Comparison of ENCODE assay signal across 25 cellular contexts in genomic region chr4:48082956-48083355, GRCh38. TPM values are rescaled to one million over a fixed set of nuclear protein-coding genes. Genes with fewer than 3 reads are reported as not detected.
DNase-seq lines count a peak whose midpoint lies in the region; ATAC-seq, FAIRE-seq and TF ChIP-seq lines count a peak whose summit lies in the region.
"Had no signal": no experiment of that assay in that cellular context is flagged by ENCODE, and none has a peak within 500 bp of the region (broad histone marks: within the 10 kb centered on the region; RNA-seq: fewer than 3 reads in every experiment).

No MANE protein-coding gene starts in this region.

- peaks cover 43% of the 10 kb centered on the region for H3K36me3 ChIP-seq in CD4-positive, CD25-positive, alpha-beta regulatory T cell (ENCODE audit: control insufficient read depth, insufficient read depth, low read length)
- H3K36me3 ChIP-seq in GM06990 (ENCODE audit: control insufficient read depth, insufficient read depth, low read length): no peaks in the 10 kb centered on the region
- H3K36me3 ChIP-seq in H1 (ENCODE audit: control insufficient read depth in 2 of 4, insufficient read depth in 4 of 4, low read length in 3 of 4): no peaks in the 10 kb centered on the region
- H3K36me3 ChIP-seq in tibial nerve: no peaks in the 10 kb centered on the region
- no peaks in the 10 kb centered on the region for H3K36me3 ChIP-seq in left lung
- H3K36me3 ChIP-seq in right atrium auricular region: no peaks in the 10 kb centered on the region

- H2AK5ac ChIP-seq in H9 (ENCODE audit: insufficient read length, low read length) (no peak overlapping the region), H1 (ENCODE audit: low read depth, low read length) (no peak overlapping the region)

- H3K4me2 ChIP-seq in H9 (ENCODE audit: insufficient read depth, insufficient read length, low read length) (no peak overlapping the region), H1 (ENCODE audit: insufficient read depth in 1 of 2, low read depth in 2 of 2, low read length in 2 of 2) (no peak overlapping the region)
- H3K4me2 ChIP-seq: A549, SK-N-SH had no signal

- no peak overlapping the region for H3T11ph ChIP-seq in H9 (ENCODE audit: low read length)

- H3K36me3 Mint-ChIP-seq in CD4-positive, CD25-positive, alpha-beta regulatory T cell: peaks cover 54% of the 10 kb centered on the region
- no peaks in the 10 kb centered on the region for H3K36me3 Mint-ChIP-seq in H9 (ENCODE audit: insufficient read depth in 1 of 3, low read depth in 3 of 3)

- H2BK15ac ChIP-seq in H9 (ENCODE audit: low read depth, low read length) (no peak overlapping the region), H1 (ENCODE audit: low read length) (no peak overlapping the region)

- H3K14ac ChIP-seq in H9 (ENCODE audit: insufficient read depth, low read length) (no peak overlapping the region), H1 (ENCODE audit: insufficient read length) (no peak overlapping the region)

- no peaks in the 10 kb centered on the region for H3K4me1 ChIP-seq in CD4-positive, CD25-positive, alpha-beta regulatory T cell (ENCODE audit: control insufficient read depth, insufficient read depth, low read length, poor library complexity, severe bottlenecking)
- H3K4me1 ChIP-seq in H9 (ENCODE audit: insufficient read depth, low read length) (no peaks in the 10 kb centered on the region), H1 (replicated peaks in 1 of 4; ENCODE audit: control insufficient read depth in 3 of 4, insufficient read depth in 4 of 4, low read length in 3 of 4) (no peaks in the 10 kb centered on the region), tibial nerve (no peaks in the 10 kb centered on the region), left lung (no peaks in the 10 kb centered on the region), right atrium auricular region (no peaks in the 10 kb centered on the region)

- H3K23ac ChIP-seq in H9 (ENCODE audit: insufficient read length, low read depth, low read length): no peak overlapping the region
- no peak overlapping the region for H3K23ac ChIP-seq in H1 (ENCODE audit: insufficient read length)

- no peak for FAIRE-seq in H1 (lab: Jason Lieb, UNC)
- FAIRE-seq: A549, GM12891 had no signal

- H3K18ac ChIP-seq in H9 (ENCODE audit: insufficient read length, low read depth, low read length): no peak overlapping the region
- H3K18ac ChIP-seq in H1 (ENCODE audit: extremely low read depth, low read length): no peak overlapping the region

- H3K27me3 ChIP-seq in CD4-positive, CD25-positive, alpha-beta regulatory T cell (ENCODE audit: control insufficient read depth, insufficient read depth, low read length): no peaks in the 10 kb centered on the region
- H3K27me3 ChIP-seq in GM06990 (replicated peaks; ENCODE audit: control insufficient read depth, insufficient read depth, low read length): no peaks in the 10 kb centered on the region
- H3K27me3 ChIP-seq in H9 (ENCODE audit: insufficient read depth, low read length): no peaks in the 10 kb centered on the region
- no peaks in the 10 kb centered on the region for H3K27me3 ChIP-seq in H1 (replicated peaks in 1 of 4; ENCODE audit: control insufficient read depth in 3 of 4, extremely low read depth in 1 of 4, insufficient read depth in 3 of 4, low read length in 3 of 4)
- H3K27me3 ChIP-seq in tibial nerve: no peaks in the 10 kb centered on the region
- H3K27me3 ChIP-seq in left lung: no peaks in the 10 kb centered on the region
- H3K27me3 ChIP-seq in right atrium auricular region: no peaks in the 10 kb centered on the region

- H2AFZ ChIP-seq in H9 (ENCODE audit: low read length): no peak overlapping the region
- peak overlapping the region; percentile 76; the same call in 1 of the 2 replicates for H2AFZ ChIP-seq in H1 (ENCODE audit: low read length)

- TF ChIP-seq POLR2A in H1 (IDR thresholded peaks at IDR 0.05; ENCODE audit: control extremely low read depth in 1 of 2, low read depth in 2 of 2, low read length in 2 of 2) (no peak), tibial nerve (IDR thresholded peaks at IDR 0.05) (no peak)

- H3K56ac ChIP-seq in H9 (ENCODE audit: insufficient read length, low read depth, low read length) (no peak overlapping the region), H1 (replicated peaks; ENCODE audit: insufficient read length, low read depth, low read length) (no peak overlapping the region)

- H2BK120ac ChIP-seq in H9 (ENCODE audit: low read depth, low read length, poor library complexity, severe bottlenecking) (no peak overlapping the region), H1 (replicated peaks; ENCODE audit: low read depth, low read length) (no peak overlapping the region)

- no peak overlapping the region for H3K9ac ChIP-seq in H9 (ENCODE audit: extremely low read depth, insufficient read length, low read length)
- no peak overlapping the region for H3K9ac ChIP-seq in H1 (replicated peaks in 1 of 4; ENCODE audit: extremely low read depth in 1 of 4, low read depth in 3 of 4, low read length in 3 of 4)
- H3K9ac ChIP-seq: SK-N-SH had no signal

- no peaks in the 10 kb centered on the region for H3K9me3 Mint-ChIP-seq in CD4-positive, CD25-positive, alpha-beta regulatory T cell
- H3K9me3 Mint-ChIP-seq in H9: peaks cover 0 to 4% of the 10 kb centered on the region in 2 experiments; a peak in 1 of 5 replicates

- H3K4ac ChIP-seq in H9 (ENCODE audit: low read depth, low read length) (no peak overlapping the region), H1 (replicated peaks; ENCODE audit: insufficient read length, low read depth, low read length) (no peak overlapping the region)

- H3K4me1 Mint-ChIP-seq in CD4-positive, CD25-positive, alpha-beta regulatory T cell: peaks cover 6 to 49% (median 23%) of the 10 kb centered on the region in 4 donors
- no peaks in the 10 kb centered on the region; a peak in 2 of 4 replicates for H3K4me1 Mint-ChIP-seq in H9

- intact Hi-C loops in left lung (cut with DNase I): no loop called here

- H4K91ac ChIP-seq in H9 (ENCODE audit: insufficient read length, low read depth, low read length) (no peak overlapping the region), H1 (replicated peaks; ENCODE audit: insufficient read length, low read length) (no peak overlapping the region)

- no CpG with 5 or more reads among the region's 2 CpGs for WGBS in H9 (ENCODE audit: extremely low coverage, insufficient read length, low lambda C conversion rate)
- WGBS in H1 (ENCODE audit: extremely low coverage in 1 of 2, insufficient coverage in 1 of 2, insufficient read length in 1 of 2, insufficient replicate concordance in 2 of 2, low coverage in 1 of 2, low lambda C conversion rate in 2 of 2, missing lambda C conversion rate in 1 of 2), 2 experiments: 62% methylated on average over 2 of the region's 2 CpGs; no CpG with 5 or more reads in 1 of the 2 experiments
- WGBS in tibial nerve, 2 donors: 76 to 80% methylated on average over 2 of the region's 2 CpGs

- CTCF ChIA-PET in H1 (lab: Charles Lee; ENCODE audit: partially characterized antibody): interaction anchor here (0.9 to 2.7 kb wide), 6 partner anchors 9 to 78 kb away, joined by 3 to 15 read pairs (median 5); no protein-coding TSS in a partner anchor

- H4K5ac ChIP-seq in H9 (ENCODE audit: insufficient read length, low read depth, low read length) (no peak overlapping the region), H1 (ENCODE audit: insufficient read length, low read depth, low read length) (no peak overlapping the region)

- no peak for TF ChIP-seq EP300 in H1 (IDR thresholded peaks at IDR 0.05; ENCODE audit: borderline replicate concordance in 1 of 2, low read depth in 2 of 2, low read length in 2 of 2)
- no peak for TF ChIP-seq EP300 in tibial nerve (IDR thresholded peaks at IDR 0.05)

- H3K79me2 ChIP-seq in H9 (ENCODE audit: insufficient read depth, low read length): no peaks in the 10 kb centered on the region
- no peaks in the 10 kb centered on the region for H3K79me2 ChIP-seq in H1 (ENCODE audit: control insufficient read depth in 1 of 2, insufficient read depth in 2 of 2, low read length in 2 of 2)

- H4K20me1 ChIP-seq in H9 (ENCODE audit: control insufficient read depth, insufficient read depth, insufficient read length) (no peaks in the 10 kb centered on the region), H1 (replicated peaks in 1 of 2; ENCODE audit: control insufficient read depth in 1 of 2, insufficient read depth in 2 of 2, low read length in 2 of 2) (no peaks in the 10 kb centered on the region)

- POLR2A ChIA-PET in H1 (lab: Charles Lee; ENCODE audit: partially characterized antibody): no interaction called here

- no peak for ATAC-seq in CD4-positive, CD25-positive, alpha-beta regulatory T cell (ENCODE audit: low read depth in 2 of 2)
- no peak for ATAC-seq in left lung
- ATAC-seq: A549, HCT116, PC-3 had no signal

- no peak overlapping the region for H3K4me3 ChIP-seq in CD4-positive, CD25-positive, alpha-beta regulatory T cell (ENCODE audit: low read depth, low read length)
- no peak overlapping the region for H3K4me3 ChIP-seq in GM06990 (replicated peaks; ENCODE audit: low read depth, low read length)
- no peak overlapping the region for H3K4me3 ChIP-seq in H1 (ENCODE audit: extremely low read depth in 1 of 4, insufficient read depth in 2 of 4, low read depth in 3 of 4, low read length in 4 of 4)
- no peak overlapping the region for H3K4me3 ChIP-seq in tibial nerve
- H3K4me3 ChIP-seq in left lung: no peak overlapping the region
- H3K4me3 ChIP-seq in right atrium auricular region: no peak overlapping the region
- H3K4me3 ChIP-seq: A549 had no signal

- H3K79me1 ChIP-seq in H9 (ENCODE audit: insufficient read depth, low read depth, low read length, poor library complexity, severe bottlenecking): no peaks in the 10 kb centered on the region
- H3K79me1 ChIP-seq in H1 (ENCODE audit: low read depth, low read length): no peaks in the 10 kb centered on the region

- no peak for DNase-seq in CD4-positive, CD25-positive, alpha-beta regulatory T cell
- DNase-seq in GM06990 (ENCODE audit: extremely low read depth, insufficient read length) (no peak), H9 (no peak), H1 (ENCODE audit: low read depth in 1 of 2, low spot score in 2 of 2) (no peak), tibial nerve (ENCODE audit: low spot score in 2 of 2) (no peak), left lung (no peak), right atrium auricular region (ENCODE audit: low spot score) (no peak), HuH-7 (ENCODE audit: low spot score) (no peak)
- DNase-seq: Calu3, DMS79 treated with DMSO at 0.1 percent for 48 hours, GF-D8, GOT3, Kasumi-1, NCI-H1092 treated with DMSO at 0.1 percent for 48 hours, NCI-H1436, NCI-H187, NCI-H2171 treated with DMSO at 0.1 percent for 48 hours, NCI-H345, NCI-H510A treated with DMSO at 0.1 percent for 48 hours, SK-N-SH had no signal

- peak; percentile 20 to 33; a peak in 3 of 4 replicates for TF ChIP-seq RAD21 in H1 (IDR thresholded peaks at IDR 0.05 in 1 of 2, conservative IDR thresholded peaks at IDR 0.05 in 1 of 2; ENCODE audit: low read depth in 2 of 2, low read length in 2 of 2)

- no peak overlapping the region for H2BK20ac ChIP-seq in H9 (ENCODE audit: low read depth, low read length, poor library complexity, severe bottlenecking)
- H2BK20ac ChIP-seq in H1 (ENCODE audit: low read length): no peak overlapping the region

- H3K23me2 ChIP-seq in H9 (ENCODE audit: insufficient read length, low read depth, low read length, poor library complexity, severe bottlenecking) (no peaks in the 10 kb centered on the region), H1 (ENCODE audit: low read depth, low read length) (no peaks in the 10 kb centered on the region)

- TF ChIP-seq CTCF in GM06990 (IDR thresholded peaks at IDR 0.05; ENCODE audit: insufficient read depth, low read length, poor library complexity, severe bottlenecking) (peak; percentile 16), H9 (conservative IDR thresholded peaks at IDR 0.05) (peak; percentile 36; the same call in 2 of the 3 replicates), H1 (IDR thresholded peaks at IDR 0.05; ENCODE audit: control extremely low read depth in 1 of 3, insufficient read depth in 1 of 3, low read depth in 1 of 3, low read length in 3 of 3) (peak; percentile 20 to 53 (median 27); a peak in 3 of 4 replicates), tibial nerve (IDR thresholded peaks at IDR 0.05) (no peak), left lung (IDR thresholded peaks at IDR 0.05) (no peak), right atrium auricular region (IDR thresholded peaks at IDR 0.05) (no peak)

- H3K27ac Mint-ChIP-seq in CD4-positive, CD25-positive, alpha-beta regulatory T cell: peak overlapping the region in 2 of 3 donors; percentile 18 to 38
- no peak overlapping the region; a peak in 1 of 7 replicates for H3K27ac Mint-ChIP-seq in H9

- H3K9me3 ChIP-seq in CD4-positive, CD25-positive, alpha-beta regulatory T cell (ENCODE audit: control insufficient read depth in 2 of 2, low read length in 2 of 2): no peaks in the 10 kb centered on the region
- H3K9me3 ChIP-seq in H9 (ENCODE audit: control insufficient read depth, low read depth, low read length): no peaks in the 10 kb centered on the region
- H3K9me3 ChIP-seq in H1 (ENCODE audit: insufficient read depth in 2 of 2, low read depth in 1 of 2, low read length in 1 of 2): no peaks in the 10 kb centered on the region
- no peaks in the 10 kb centered on the region for H3K9me3 ChIP-seq in tibial nerve
- no peaks in the 10 kb centered on the region for H3K9me3 ChIP-seq in left lung
- H3K9me3 ChIP-seq in right atrium auricular region: no peaks in the 10 kb centered on the region
- H3K9me3 ChIP-seq: A549, SK-N-SH had no signal

- H4K8ac ChIP-seq in H9 (replicated peaks; ENCODE audit: insufficient read length, low read depth, low read length) (no peak overlapping the region), H1 (ENCODE audit: extremely low read depth, insufficient read depth, low read length) (no peak overlapping the region)

- H3K27ac ChIP-seq in CD4-positive, CD25-positive, alpha-beta regulatory T cell (ENCODE audit: insufficient read depth, low read length, poor library complexity, severe bottlenecking): no peak overlapping the region
- H3K27ac ChIP-seq in H9 (ENCODE audit: insufficient read length, low read depth, low read length): no peak overlapping the region
- no peak overlapping the region for H3K27ac ChIP-seq in H1 (ENCODE audit: low read depth, low read length)
- no peak overlapping the region for H3K27ac ChIP-seq in tibial nerve
- no peak overlapping the region for H3K27ac ChIP-seq in left lung
- H3K27ac ChIP-seq in right atrium auricular region: no peak overlapping the region
- H3K27ac ChIP-seq: A549, C4-2B had no signal

- H3K27me3 Mint-ChIP-seq in CD4-positive, CD25-positive, alpha-beta regulatory T cell: no peaks in the 10 kb centered on the region
- H3K27me3 Mint-ChIP-seq in H9 (ENCODE audit: low read depth): no peaks in the 10 kb centered on the region

- H2BK5ac ChIP-seq in H9 (ENCODE audit: insufficient read length, low read length) (no peak overlapping the region), H1 (ENCODE audit: low read depth, low read length) (no peak overlapping the region)

- H2BK12ac ChIP-seq in H9 (ENCODE audit: insufficient read length, low read depth, low read length) (no peak overlapping the region), H1 (ENCODE audit: low read depth, low read length) (no peak overlapping the region)

- no peak overlapping the region for H3K4me3 Mint-ChIP-seq in CD4-positive, CD25-positive, alpha-beta regulatory T cell
- no peak overlapping the region for H3K4me3 Mint-ChIP-seq in H9

RNA-seq across cellular contexts. Expression of gene TXK, which starts 51.1 kb away (rescaled TPM):
- 58.0 TPM for total RNA-seq in CD4-positive, CD25-positive, alpha-beta regulatory T cell
- polyA plus RNA-seq in CD4-positive, CD25-positive, alpha-beta regulatory T cell: 10 to 100 TPM; 38.3 to 77.2 (median 62.7) TPM
- total RNA-seq in H9 (2021) (0.39 TPM in 1 of 2 replicates, not detected in the other), tibial nerve (under 1 TPM in 3 of 4 donors, not detected in 1; 0.22 to 0.84 (median 0.30) TPM), left lung (1 to 10 TPM; 2.4 to 3.0 TPM), right atrium auricular region (under 1 TPM; 0.35 to 0.44 TPM)
- not detected in 2 replicates for total RNA-seq in H1 (2021; fragmentation: NEBNext Ultra II Directional; extraction: Animal tissue kit (Norgen Biotek cat#: 25700))
- polyA plus RNA-seq in H1 (2011; rRNA removed): not detected in 2 replicates
- not detected for polyA plus RNA-seq in H1 (2011; cell fraction: cytosol; rRNA removed)
- polyA plus RNA-seq in H1 (2011; cell fraction: nucleus; rRNA removed): 0.58 TPM
- not detected in 4 replicates for polyA plus RNA-seq in H1 (2012, experiment 1 of 2)
- not detected for polyA plus RNA-seq in H1 (2012, experiment 2 of 2)
- 0.22 TPM for polyA plus RNA-seq in H1 (2013, experiment 1 of 2)
- 0.06 TPM for polyA plus RNA-seq in H1 (2013, experiment 2 of 2)
- not detected in 2 replicates for polyA minus RNA-seq in H1 (2011; rRNA and poly(A)+ RNA removed)
- polyA minus RNA-seq in H1 (2011; cell fraction: cytosol; rRNA and poly(A)+ RNA removed): not detected
- polyA minus RNA-seq in H1 (2011; cell fraction: nucleus; rRNA and poly(A)+ RNA removed): not detected

Comparison
In these comparisons a context has a peak if more than half of its experiments do, and no peak if none do; other contexts are left out.
1. H3K27ac Mint-ChIP-seq: peak in CD4-positive, CD25-positive, alpha-beta regulatory T cell (2 of 3); none in H9 (0 of 3).
2. CTCF ChIP-seq: peak in GM06990 (single experiment), H9 (single experiment) and H1 (3 of 3); none in tibial nerve (0 of 5), left lung (0 of 2) and right atrium auricular region (0 of 2).
3. RNA of gene TXK, which starts 51.1 kb away (total RNA-seq): 58.0 TPM in CD4-positive, CD25-positive, alpha-beta regulatory T cell (single experiment); 2.4 to 3.0 TPM in left lung, 0.35 to 0.44 TPM in right atrium auricular region, 0.39 TPM in H9, 0.22 to 0.84 TPM in tibial nerve and not detected in H1; every median in the first group is over 10 times any median in the second.